In genomic region chr5:134138416-134139376, GRCh38 we compare ENCODE assay signal across 9 cellular contexts. TPM values are rescaled to one million over a fixed set of nuclear protein-coding genes. Genes with fewer than 3 reads are reported as not detected.
A peak's percentile ranks its signal among the peaks of the same experiment; 100 is the strongest.
DNase-seq lines count a peak whose midpoint lies in the region; ATAC-seq lines count a peak whose summit lies in the region.
"Had no signal": no experiment of that assay in that cellular context is flagged by ENCODE, and none has a peak within 500 bp of the region (broad histone marks: within the 10 kb centered on the region; RNA-seq: fewer than 3 reads in every experiment).

No MANE protein-coding gene starts in this region.

- peak overlapping the region; percentile 71 to 98 (median 94) for H3K27ac Mint-ChIP-seq in CD4-positive, CD25-positive, alpha-beta regulatory T cell

- H3K27me3 ChIP-seq in CD4-positive, CD25-positive, alpha-beta regulatory T cell (ENCODE audit: control insufficient read depth, insufficient read depth, low read length) = no peaks in the 10 kb centered on the region
- H3K27me3 ChIP-seq: ovary had no signal

- peaks cover 75% of the 10 kb centered on the region for H3K4me1 ChIP-seq in CD4-positive, CD25-positive, alpha-beta regulatory T cell (ENCODE audit: control insufficient read depth, insufficient read depth, low read length, poor library complexity, severe bottlenecking)

- H3K9me3 ChIP-seq in CD4-positive, CD25-positive, alpha-beta regulatory T cell (ENCODE audit: control insufficient read depth in 2 of 2, low read length in 2 of 2) = no peaks in the 10 kb centered on the region
- H3K9me3 ChIP-seq: ovary had no signal

- DNase-seq in CD4-positive, CD25-positive, alpha-beta regulatory T cell = no peak
- DNase-seq in activated T-helper 1 cell treated with anti-CD3 and anti-CD28 coated beads, Interleukin-2, amount 50 U/mL, for 16 hours (ENCODE audit: low read depth in 1 of 2, low spot score in 1 of 2) = peak; percentile 3 to 51
- DNase-seq in mesenteric fat pad (ENCODE audit: low spot score) (peak; percentile 51), DMS 273 (lab: John Stamatoyannopoulos, UW; ENCODE audit: unreplicated experiment) (no peak), superior temporal gyrus (ENCODE audit: extremely low spot score) (no peak), COLO668 (lab: John Stamatoyannopoulos, UW; ENCODE audit: unreplicated experiment) (no peak)

- H3K4me3 Mint-ChIP-seq in CD4-positive, CD25-positive, alpha-beta regulatory T cell = peak overlapping the region; percentile 4 to 59 (median 29)

- H3K4me1 Mint-ChIP-seq in CD4-positive, CD25-positive, alpha-beta regulatory T cell = peaks cover 10 to 90% (median 38%) of the 10 kb centered on the region in 4 donors

- H3K9me3 Mint-ChIP-seq in CD4-positive, CD25-positive, alpha-beta regulatory T cell = peaks cover 0 to 2% (median 0%) of the 10 kb centered on the region in 7 donors

- no peak for ATAC-seq in CD4-positive, CD25-positive, alpha-beta regulatory T cell (ENCODE audit: low read depth in 2 of 2)
- ATAC-seq in GM19467 (IDR thresholded peaks at IDR 0.05; ENCODE audit: unreplicated experiment) (peak; percentile 47), HG03558 (IDR thresholded peaks at IDR 0.05; ENCODE audit: extremely low read depth, unreplicated experiment) (peak; percentile 71)

- peaks cover 70% of the 10 kb centered on the region for H3K36me3 ChIP-seq in CD4-positive, CD25-positive, alpha-beta regulatory T cell (ENCODE audit: control insufficient read depth, insufficient read depth, low read length)
- H3K36me3 ChIP-seq: ovary had no signal

- peaks cover 53% of the 10 kb centered on the region for H3K36me3 Mint-ChIP-seq in CD4-positive, CD25-positive, alpha-beta regulatory T cell

- H3K27me3 Mint-ChIP-seq in CD4-positive, CD25-positive, alpha-beta regulatory T cell = no peaks in the 10 kb centered on the region

- H3K4me3 ChIP-seq in CD4-positive, CD25-positive, alpha-beta regulatory T cell (ENCODE audit: low read depth, low read length) = no peak overlapping the region
- H3K4me3 ChIP-seq: ovary had no signal

- H3K27ac ChIP-seq in CD4-positive, CD25-positive, alpha-beta regulatory T cell (ENCODE audit: insufficient read depth, low read length, poor library complexity, severe bottlenecking) = peak overlapping the region; percentile 93
- H3K27ac ChIP-seq: ovary had no signal

RNA-seq across cellular contexts. Expression of gene TCF7, which starts 24.2 kb away (rescaled TPM):
- 234 TPM for total RNA-seq in CD4-positive, CD25-positive, alpha-beta regulatory T cell
- polyA plus RNA-seq in CD4-positive, CD25-positive, alpha-beta regulatory T cell = 100 to 1,000 TPM in 1 of 4 donors, 10 to 100 TPM in 3; 55.4 to 118 (median 79.9) TPM
- 3.9 TPM for total RNA-seq in mesenteric fat pad

RNA-seq across cellular contexts. Expression of gene SKP1, which starts 38.1 kb away (rescaled TPM):
- 310 TPM for total RNA-seq in CD4-positive, CD25-positive, alpha-beta regulatory T cell
- polyA plus RNA-seq in CD4-positive, CD25-positive, alpha-beta regulatory T cell = 1,000 to 10,000 TPM; 1,181 to 1,272 (median 1,236) TPM
- total RNA-seq in mesenteric fat pad = 288 TPM

Comparison
In these comparisons a context has a peak if more than half of its experiments do, and no peak if none do; other contexts are left out.
1. ATAC-seq: peak in GM19467 (single experiment) and HG03558 (single experiment); none in CD4-positive, CD25-positive, alpha-beta regulatory T cell (0 of 2).
2. DNase-seq: peak in activated T-helper 1 cell treated with anti-CD3 and anti-CD28 coated beads, Interleukin-2, amount 50 U/mL, for 16 hours (2 of 2) and mesenteric fat pad (single experiment); none in CD4-positive, CD25-positive, alpha-beta regulatory T cell (0 of 3), DMS 273 (single experiment), superior temporal gyrus (single experiment) and COLO668 (single experiment).
3. RNA of gene TCF7, which starts 24.2 kb away (total RNA-seq): 234 TPM in CD4-positive, CD25-positive, alpha-beta regulatory T cell (single experiment); 3.9 TPM in mesenteric fat pad (single experiment); every median in the first group is over 10 times any median in the second.